Comparison of ENCODE assay signal across 9 cellular contexts in the genomic region with DNA sequence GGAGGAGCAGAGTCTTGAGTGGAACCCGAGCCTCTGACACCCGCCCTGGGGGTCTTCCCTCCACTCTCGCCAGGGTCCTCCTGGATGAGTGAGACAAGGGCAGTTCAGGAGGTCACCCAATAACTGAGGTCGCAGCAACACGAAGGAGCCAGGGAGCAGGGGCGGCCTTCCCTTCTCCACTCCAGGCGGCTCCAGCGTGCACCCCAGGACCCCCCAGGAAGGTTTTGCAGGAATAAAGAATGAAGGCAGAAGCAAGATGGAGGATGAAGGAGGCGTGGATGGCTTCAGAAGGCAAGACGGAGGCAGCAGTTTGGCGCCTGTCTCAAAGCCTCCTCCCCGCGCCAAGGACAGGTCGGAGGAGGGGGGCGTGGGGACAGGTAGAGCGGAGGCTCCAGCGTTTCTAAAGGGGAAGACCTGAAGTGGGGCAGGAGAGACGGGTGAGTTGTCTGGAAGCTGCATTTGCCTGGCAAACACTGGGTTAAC. TPM values are rescaled to one million over a fixed set of nuclear protein-coding genes. Genes with fewer than 3 reads are reported as not detected.
DNase-seq lines count a peak whose midpoint lies in the region; ATAC-seq and TF ChIP-seq lines count a peak whose summit lies in the region.
"Had no signal": no experiment of that assay in that cellular context is flagged by ENCODE, and none has a peak within 500 bp of the region (broad histone marks: within the 10 kb centered on the region; RNA-seq: fewer than 3 reads in every experiment).

No MANE protein-coding gene starts in this region.

- peak overlapping the region in 1 of 2 donors; percentile 48 for H3K9ac ChIP-seq in duodenal mucosa (ENCODE audit: low read depth in 1 of 2, low read length in 2 of 2)

- H3K4me3 ChIP-seq in BJ (ENCODE audit: low read depth, low read length) (peak overlapping the region; percentile 96), LNCaP clone FGC (ENCODE audit: low read depth, low read length) (peak overlapping the region; percentile 64), duodenal mucosa (ENCODE audit: low read depth in 1 of 2, low read length in 2 of 2) (peak overlapping the region; percentile 55 to 82)

- CTCF ChIA-PET in BJ (lab: Yijun Ruan, JAX), result interaction anchor here (1.3 to 1.5 kb wide), 3 partner anchors 12 to 123 kb away, joined by 4 to 6 read pairs (median 4); no protein-coding TSS in a partner anchor

- H3K27me3 ChIP-seq in BJ (ENCODE audit: control insufficient read depth, insufficient read depth, low read length) (peaks cover 15% of the 10 kb centered on the region), duodenal mucosa (ENCODE audit: control insufficient read depth in 1 of 2, insufficient read depth in 2 of 2, low read length in 2 of 2) (peaks cover 0 to 7% of the 10 kb centered on the region in 2 donors)

- no peaks in the 10 kb centered on the region for H3K9me3 ChIP-seq in duodenal mucosa (ENCODE audit: control insufficient read depth in 1 of 2, low read length in 2 of 2)

- H3K4me1 Mint-ChIP-seq in neural crest cell, result peaks cover 34% of the 10 kb centered on the region

- no peaks in the 10 kb centered on the region for H3K36me3 Mint-ChIP-seq in neural crest cell (ENCODE audit: low read depth)

- no peaks in the 10 kb centered on the region for H3K36me3 ChIP-seq in BJ (ENCODE audit: control insufficient read depth, insufficient read depth, low read length)
- H3K36me3 ChIP-seq in duodenal mucosa (ENCODE audit: control insufficient read depth in 1 of 2, insufficient read depth in 2 of 2, low read length in 2 of 2), result no peaks in the 10 kb centered on the region

- no peak for TF ChIP-seq CTCF in BJ (IDR thresholded peaks at IDR 0.05; ENCODE audit: insufficient read depth, low read depth, low read length)
- TF ChIP-seq CTCF in LNCaP clone FGC (IDR thresholded peaks at IDR 0.05; ENCODE audit: control insufficient read depth, extremely low read depth, insufficient read depth), result no peak
- no peak for TF ChIP-seq CTCF in neural crest cell (conservative IDR thresholded peaks at IDR 0.05)

- H3K4me3 Mint-ChIP-seq in neural crest cell, result peak overlapping the region; percentile 91

- H3K27ac ChIP-seq in duodenal mucosa (ENCODE audit: low read depth, low read length), result no peak overlapping the region

- no peaks in the 10 kb centered on the region for H3K9me3 Mint-ChIP-seq in neural crest cell

- H3K27me3 Mint-ChIP-seq in neural crest cell (ENCODE audit: low read depth), result peaks cover 20% of the 10 kb centered on the region

- H3K4me1 ChIP-seq in duodenal mucosa (ENCODE audit: control insufficient read depth in 1 of 2, insufficient read depth in 2 of 2, low read length in 2 of 2), result peaks cover 15 to 27% of the 10 kb centered on the region in 2 donors

- POLR2A ChIA-PET in BJ (lab: Charles Lee), result no interaction called here

- DNase-seq in BJ (ENCODE audit: low read depth) (no peak), LNCaP clone FGC (ENCODE audit: low read depth) (no peak), neural crest cell (ENCODE audit: low read depth, low spot score) (no peak), CD1c-positive myeloid dendritic cell (ENCODE audit: extremely low spot score) (no peak), SIG-M5 (lab: John Stamatoyannopoulos, UW) (no peak)
- DNase-seq: NCI-H446 had no signal

- ATAC-seq in HG03108 (IDR thresholded peaks at IDR 0.05; ENCODE audit: unreplicated experiment), result no peak
- ATAC-seq in GM19467 (IDR thresholded peaks at IDR 0.05; ENCODE audit: unreplicated experiment), result no peak

- H3K27ac Mint-ChIP-seq in neural crest cell (ENCODE audit: unreplicated experiment), result peak overlapping the region; percentile 87

RNA-seq across cellular contexts. Expression of gene ITM2C, which starts 0.6 kb away (rescaled TPM):
- 524 and 885 TPM in 2 replicates for polyA plus RNA-seq in BJ (2011; rRNA removed)
- polyA minus RNA-seq in BJ (2011; rRNA and poly(A)+ RNA removed), result 186 and 267 TPM in 2 replicates
- 106 TPM in 2 replicates for total RNA-seq in neural crest cell
